In genomic region chr16:66925322-66925840, GRCh38 we compare ENCODE assay signal across 8 cellular contexts. TPM values are rescaled to one million over a fixed set of nuclear protein-coding genes. Genes with fewer than 3 reads are reported as not detected.
DNase-seq lines count a peak whose midpoint lies in the region; ATAC-seq lines count a peak whose summit lies in the region.

RRAD (minus strand) TSS chr16:66925535; CDS start chr16:66925179, 356 bp downstream.

- H3K4me3 ChIP-seq in MG63 = peak within 1 kb of the TSS; percentile 38
- peak within 1 kb of the TSS; percentile 34 for H3K4me3 ChIP-seq in effector memory CD4-positive, alpha-beta T cell (ENCODE audit: insufficient read depth, low read depth, low read length, poor library complexity, severe bottlenecking)
- peak within 1 kb of the TSS; percentile 56 to 67 for H3K4me3 ChIP-seq in muscle layer of colon (ENCODE audit: low read depth in 1 of 2, low read length in 2 of 2)

- H3K27ac ChIP-seq in effector memory CD4-positive, alpha-beta T cell (ENCODE audit: insufficient read depth, low read length, poor library complexity, severe bottlenecking) = no peak within 1 kb of the TSS
- peak within 1 kb of the TSS; percentile 83 for H3K27ac ChIP-seq in muscle layer of colon (ENCODE audit: low read depth, low read length)

- DNase-seq in EH (ENCODE audit: low read depth) (peak; percentile 36), MG63 (peak; percentile 56), NCI-H524 (lab: John Stamatoyannopoulos, UW) (no peak), mesenteric fat pad (ENCODE audit: low spot score) (no peak)
- DNase-seq in effector memory CD4-positive, alpha-beta T cell = no peak
- DNase-seq in stimulated activated CD4-positive, alpha-beta T cell treated with anti-CD3 and anti-CD28 coated beads, Interleukin-2, amount 100 ng/mL, for 24 hours = no peak

- H3K27me3 ChIP-seq in MG63 (no peaks in the 10 kb centered on the region), muscle layer of colon (ENCODE audit: control insufficient read depth in 1 of 2, insufficient read depth in 2 of 2, low read length in 2 of 2) (no peaks in the 10 kb centered on the region)
- peaks cover 12% of the 10 kb centered on the region for H3K27me3 ChIP-seq in effector memory CD4-positive, alpha-beta T cell (replicated peaks; ENCODE audit: control insufficient read depth, insufficient read depth, low read length, poor library complexity, severe bottlenecking)

- ATAC-seq in HG02973 (IDR thresholded peaks at IDR 0.05; ENCODE audit: unreplicated experiment) = no peak

- H3K9me3 ChIP-seq in MG63 = no peaks in the 10 kb centered on the region
- no peaks in the 10 kb centered on the region for H3K9me3 ChIP-seq in effector memory CD4-positive, alpha-beta T cell (ENCODE audit: control insufficient read depth, low read length)
- H3K9me3 ChIP-seq in muscle layer of colon (ENCODE audit: low read length) = no peaks in the 10 kb centered on the region

- H3K36me3 ChIP-seq in MG63 = no peaks in the 10 kb centered on the region
- H3K36me3 ChIP-seq in effector memory CD4-positive, alpha-beta T cell (ENCODE audit: control insufficient read depth, insufficient read depth, low read length) = no peaks in the 10 kb centered on the region
- H3K36me3 ChIP-seq in muscle layer of colon (ENCODE audit: insufficient read depth, low read length) = no peaks in the 10 kb centered on the region

- H3K9ac ChIP-seq in muscle layer of colon (ENCODE audit: low read length) = no peak within 1 kb of the TSS

- peaks cover 6% of the 10 kb centered on the region for H3K4me1 ChIP-seq in effector memory CD4-positive, alpha-beta T cell (ENCODE audit: control insufficient read depth, insufficient read depth, low read length, poor library complexity, severe bottlenecking)
- peaks cover 26% of the 10 kb centered on the region for H3K4me1 ChIP-seq in muscle layer of colon (ENCODE audit: insufficient read depth, low read length)

RNA-seq across cellular contexts. Expression of gene RRAD, which starts in this region (rescaled TPM):
- total RNA-seq in MG63 (2014; rRNA removed; shearing (Covaris generic); ENCODE audit: low replicate concordance) = 1.6 and 10.4 TPM in 2 replicates
- 3.4 TPM for total RNA-seq in mesenteric fat pad

Comparison
In these comparisons a context has a peak if more than half of its experiments do, and no peak if none do; other contexts are left out.
1. DNase-seq: peak in EH (single experiment) and MG63 (single experiment); none in effector memory CD4-positive, alpha-beta T cell (0 of 3), NCI-H524 (0 of 2), mesenteric fat pad (single experiment) and stimulated activated CD4-positive, alpha-beta T cell treated with anti-CD3 and anti-CD28 coated beads, Interleukin-2, amount 100 ng/mL, for 24 hours (0 of 2).
2. Peak in every context shown above with its lines, with median percentiles within 50 percentile points of each other: H3K4me3 ChIP-seq.